In genomic region chr2:69173706-69174105, GRCh38 we compare ENCODE assay signal across 21 cellular contexts.
"Had no signal": no experiment of that assay in that cellular context is flagged by ENCODE, and none has a peak within 500 bp of the region (broad histone marks: within the 10 kb centered on the region; RNA-seq: fewer than 3 reads in every experiment).

No MANE protein-coding gene starts in this region.

- H3K9ac ChIP-seq: neural progenitor cell had no signal

- H3K9me3 Mint-ChIP-seq: activated naive CD4-positive, alpha-beta T cell treated with anti-CD3 and anti-CD28 coated beads, Interleukin-2, amount 50 U/mL, for 72 hours; activated T-cell treated with anti-CD3 and anti-CD28 coated beads, Interleukin-2, amount 50 U/mL, for 24 hours; activated T-helper 17 cell treated with anti-CD3 and anti-CD28 coated beads, Interleukin-2, amount 50 U/mL, for 72 hours; immature natural killer cell; naive thymus-derived CD8-positive, alpha-beta T cell; neural progenitor cell had no signal

- H3K27ac ChIP-seq: cardiac muscle cell, left lung, neural progenitor cell, transverse colon had no signal

- DNase-seq: activated CD4-positive, alpha-beta T cell treated with anti-CD3 and anti-CD28 coated beads for 1 hour; activated CD8-positive, alpha-beta memory T cell treated with anti-CD3 and anti-CD28 coated beads for 24 hours; activated CD8-positive, alpha-beta memory T cell treated with anti-CD3 and anti-CD28 coated beads, Interleukin-2, amount 50 U/mL, for 4 hours; activated T-cell treated with anti-CD3 and anti-CD28 coated beads, Interleukin-2, amount 50 U/mL, for 24 hours; immature natural killer cell; kidney glomerular epithelial cell; left lung; naive thymus-derived CD8-positive, alpha-beta T cell; posterior cingulate gyrus; spleen; stimulated activated CD4-positive, alpha-beta T cell treated with anti-CD3 and anti-CD28 coated beads, Interleukin-4, amount 100 ng/mL, for 1 hour; stimulated activated naive CD4-positive, alpha-beta T cell treated with Interleukin-2 at 50 U/mL for 16 hours; T-helper 9 cell; transverse colon; uterus had no signal

- H3K36me3 Mint-ChIP-seq: activated naive CD4-positive, alpha-beta T cell treated with anti-CD3 and anti-CD28 coated beads, Interleukin-2, amount 50 U/mL, for 72 hours; immature natural killer cell; naive thymus-derived CD8-positive, alpha-beta T cell had no signal

- H3K27ac Mint-ChIP-seq: activated naive CD4-positive, alpha-beta T cell treated with anti-CD3 and anti-CD28 coated beads, Interleukin-2, amount 50 U/mL, for 72 hours; activated T-cell treated with anti-CD3 and anti-CD28 coated beads, Interleukin-2, amount 50 U/mL, for 24 hours; activated T-helper 17 cell treated with anti-CD3 and anti-CD28 coated beads, Interleukin-2, amount 50 U/mL, for 72 hours; immature natural killer cell; naive thymus-derived CD8-positive, alpha-beta T cell; neural progenitor cell had no signal

- H3K9me3 ChIP-seq: left lung, spleen, transverse colon, uterus had no signal

- H3K4me3 ChIP-seq: cardiac muscle cell, left lung, lung, neural progenitor cell, spleen, transverse colon, uterus had no signal

- H3K27me3 ChIP-seq: cardiac muscle cell, left lung, neural progenitor cell, transverse colon, uterus had no signal

- H3K36me3 ChIP-seq: cardiac muscle cell, left lung, neural progenitor cell, spleen, transverse colon, uterus had no signal

- H3K4me3 Mint-ChIP-seq: activated T-cell treated with anti-CD3 and anti-CD28 coated beads, Interleukin-2, amount 50 U/mL, for 24 hours; activated T-helper 17 cell treated with anti-CD3 and anti-CD28 coated beads, Interleukin-2, amount 50 U/mL, for 72 hours; immature natural killer cell; naive thymus-derived CD8-positive, alpha-beta T cell; neural progenitor cell had no signal

- ATAC-seq: activated naive CD4-positive, alpha-beta T cell treated with anti-CD3 and anti-CD28 coated beads, Interleukin-2, amount 50 U/mL, for 72 hours; activated T-helper 17 cell treated with anti-CD3 and anti-CD28 coated beads, Interleukin-2, amount 50 U/mL, for 72 hours; left lung; naive thymus-derived CD8-positive, alpha-beta T cell; sciatic nerve had no signal

- H3K4me2 ChIP-seq: neural progenitor cell had no signal
